13 cellular contexts compared by ENCODE assay signal in genomic region chr7:55493416-55493815, GRCh38.
DNase-seq lines count a peak whose midpoint lies in the region; ATAC-seq and TF ChIP-seq lines count a peak whose summit lies in the region.
"Had no signal": no experiment of that assay in that cellular context is flagged by ENCODE, and none has a peak within 500 bp of the region (broad histone marks: within the 10 kb centered on the region; RNA-seq: fewer than 3 reads in every experiment).

No MANE protein-coding gene starts in this region.

- H3K4me1 ChIP-seq in foreskin keratinocyte, result peaks cover 16% of the 10 kb centered on the region
- no peaks in the 10 kb centered on the region for H3K4me1 ChIP-seq in HAP-1
- H3K4me1 ChIP-seq in hepatocyte (ENCODE audit: insufficient read depth), result no peaks in the 10 kb centered on the region
- H3K4me1 ChIP-seq: right lobe of liver had no signal

- no peaks in the 10 kb centered on the region for H3K9me2 ChIP-seq in hepatocyte (replicated peaks; ENCODE audit: insufficient read depth)

- H3K27me3 ChIP-seq in foreskin keratinocyte (no peaks in the 10 kb centered on the region), HAP-1 (ENCODE audit: low read depth) (no peaks in the 10 kb centered on the region), hepatocyte (no peaks in the 10 kb centered on the region)
- H3K27me3 ChIP-seq: dorsolateral prefrontal cortex, right lobe of liver had no signal

- H3K4me3 ChIP-seq in HAP-1, result no peak overlapping the region
- H3K4me3 ChIP-seq in hepatocyte, result no peak overlapping the region
- H3K4me3 ChIP-seq: dorsolateral prefrontal cortex, right lobe of liver had no signal

- no peak overlapping the region for H2AFZ ChIP-seq in hepatocyte

- no peaks in the 10 kb centered on the region for H4K20me1 ChIP-seq in hepatocyte (ENCODE audit: insufficient read depth, poor library complexity, severe bottlenecking)

- ATAC-seq in T-helper 17 cell (no peak), foreskin keratinocyte (peak; percentile 94), HG03108 (IDR thresholded peaks at IDR 0.05; ENCODE audit: unreplicated experiment) (no peak)
- ATAC-seq: right lobe of liver had no signal

- TF ChIP-seq CTCF in foreskin keratinocyte (conservative IDR thresholded peaks at IDR 0.05) (peak; percentile 50), hepatocyte (IDR thresholded peaks at IDR 0.05; ENCODE audit: poor library complexity) (no peak)

- no peak overlapping the region for H3K4me2 ChIP-seq in hepatocyte

- 79% methylated on average over 7 of the region's 7 CpGs for whole genome bisulfite sequencing in hepatocyte (ENCODE audit: low lambda C conversion rate, missing lambda C conversion rate)

- H3K27ac ChIP-seq in foreskin keratinocyte (peak overlapping the region; percentile 90), hepatocyte (no peak overlapping the region)
- H3K27ac ChIP-seq: right lobe of liver had no signal

- in situ Hi-C loops in HAP-1 (cut with MboI; ENCODE audit: low sequenced_read_pairs), result no loop called here

- H3K9me3 ChIP-seq in T-helper 17 cell (ENCODE audit: control insufficient read depth, low read length, poor library complexity, severe bottlenecking), result no peaks in the 10 kb centered on the region
- no peaks in the 10 kb centered on the region for H3K9me3 ChIP-seq in HAP-1
- H3K9me3 ChIP-seq in hepatocyte (ENCODE audit: low read depth), result no peaks in the 10 kb centered on the region
- H3K9me3 ChIP-seq: right lobe of liver had no signal

- H3K27ac Mint-ChIP-seq in T-helper 17 cell, result peak overlapping the region; percentile 54

- H3K79me2 ChIP-seq in hepatocyte, result no peaks in the 10 kb centered on the region

- peaks cover 3% of the 10 kb centered on the region for H3K36me3 ChIP-seq in HAP-1 (replicated peaks)
- no peaks in the 10 kb centered on the region for H3K36me3 ChIP-seq in hepatocyte (replicated peaks; ENCODE audit: insufficient read depth, low read depth)

- peaks cover 45% of the 10 kb centered on the region for H3K4me1 Mint-ChIP-seq in T-helper 17 cell

- peaks cover 16% of the 10 kb centered on the region for H3K36me3 Mint-ChIP-seq in T-helper 17 cell (ENCODE audit: low read depth)

- DNase-seq in stimulated activated CD4-positive, alpha-beta T cell treated with anti-CD3 and anti-CD28 coated beads, Interleukin-4, amount 100 ng/mL, for 24 hours, result peak; percentile 22
- DNase-seq in stimulated activated CD4-positive, alpha-beta T cell treated with anti-CD3 and anti-CD28 coated beads, Interleukin-4, amount 100 ng/mL, for 1 hour, result no peak
- DNase-seq in T-helper 17 cell (no peak), foreskin keratinocyte (peak; percentile 28 to 70), HAP-1 (ENCODE audit: low spot score in 2 of 2) (no peak), hepatocyte (ENCODE audit: low spot score) (no peak)
- DNase-seq: anterior cingulate cortex, HCEC 1CT, right lobe of liver, SHP77, T-helper 9 cell had no signal

- peak overlapping the region; percentile 68 for H3K4me3 Mint-ChIP-seq in T-helper 17 cell

- H3K27me3 Mint-ChIP-seq in T-helper 17 cell, result no peaks in the 10 kb centered on the region

Comparison
In these comparisons a context has a peak if more than half of its experiments do, and no peak if none do; other contexts are left out.
1. DNase-seq: peak in stimulated activated CD4-positive, alpha-beta T cell treated with anti-CD3 and anti-CD28 coated beads, Interleukin-4, amount 100 ng/mL, for 24 hours (single experiment) and foreskin keratinocyte (2 of 2); none in stimulated activated CD4-positive, alpha-beta T cell treated with anti-CD3 and anti-CD28 coated beads, Interleukin-4, amount 100 ng/mL, for 1 hour (single experiment), T-helper 17 cell (0 of 3), HAP-1 (0 of 2) and hepatocyte (single experiment).